8 cellular contexts compared by ENCODE assay signal in the genomic region with DNA sequence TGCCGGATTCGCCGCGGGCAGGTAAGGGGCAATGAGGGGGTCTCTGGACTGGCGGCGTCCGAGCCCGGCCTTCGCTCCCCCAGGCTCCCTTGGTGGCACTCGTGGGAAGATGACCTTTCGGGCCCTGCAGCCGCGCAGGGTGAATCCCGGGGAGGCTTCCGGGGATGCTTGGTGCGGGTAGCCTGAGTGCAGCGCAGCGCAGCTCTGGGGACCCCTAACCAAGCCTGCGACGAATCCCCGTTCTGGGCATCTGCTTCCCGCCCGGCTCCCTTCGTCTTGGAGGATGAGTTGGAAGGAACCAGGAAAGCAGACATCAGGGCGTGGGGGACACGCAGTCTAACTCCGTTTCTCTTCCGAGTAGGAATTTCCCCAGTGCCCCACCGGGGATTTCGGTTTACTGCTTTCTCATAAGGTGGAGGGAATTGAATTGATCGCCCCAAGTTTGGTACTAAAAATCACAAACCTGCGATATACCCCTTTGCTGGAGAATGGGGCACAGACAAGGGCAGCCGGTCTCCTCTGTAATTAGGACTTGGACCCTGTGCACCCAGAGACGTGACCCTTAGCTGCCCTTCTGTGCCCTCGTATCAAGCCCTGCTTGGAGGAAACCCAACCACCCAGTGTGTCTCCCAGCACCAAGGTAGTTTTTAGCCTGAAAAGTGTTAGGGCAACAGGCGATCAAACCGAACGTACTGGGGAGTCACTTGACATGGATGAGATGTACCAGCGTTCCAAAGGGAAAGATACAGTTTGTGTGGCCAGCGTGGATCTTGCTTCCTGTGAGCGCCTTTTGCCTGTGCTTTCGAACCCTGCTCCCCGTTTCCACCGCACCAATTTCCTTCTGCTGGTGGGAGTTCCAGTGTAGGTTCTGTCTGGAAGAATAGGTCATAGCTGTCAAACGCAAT. TPM values are rescaled to one million over a fixed set of nuclear protein-coding genes. Genes with fewer than 3 reads are reported as not detected.
DNase-seq lines count a peak whose midpoint lies in the region; ATAC-seq and TF ChIP-seq lines count a peak whose summit lies in the region.

No MANE protein-coding gene starts in this region.

- TF ChIP-seq POLR2A in heart left ventricle (IDR thresholded peaks at IDR 0.05): no peak

- H3K27me3 ChIP-seq in MM.1S (replicated peaks; ENCODE audit: insufficient read depth, low read length) (no peaks in the 10 kb centered on the region), heart left ventricle (peaks cover 5 to 70% (median 18%) of the 10 kb centered on the region in 9 donors)

- H2AFZ ChIP-seq in MM.1S (ENCODE audit: low read length): peak overlapping the region; percentile 77

- H3K9me3 ChIP-seq in MM.1S (replicated peaks; ENCODE audit: insufficient read depth, low read length) (no peaks in the 10 kb centered on the region), heart left ventricle (no peaks in the 10 kb centered on the region)

- no peaks in the 10 kb centered on the region for H3K9me2 ChIP-seq in MM.1S (replicated peaks; ENCODE audit: insufficient read depth, low read length)

- no peaks in the 10 kb centered on the region for H4K20me1 ChIP-seq in MM.1S (ENCODE audit: insufficient read depth, low read length)

- ATAC-seq in Right ventricle myocardium superior (ENCODE audit: poor library complexity) (peak; percentile 28), heart left ventricle (peak in 1 of 4 donors; percentile 12), GM19328 (IDR thresholded peaks at IDR 0.05; ENCODE audit: unreplicated experiment) (no peak)

- H3K4me1 ChIP-seq in MM.1S (ENCODE audit: low read length) (no peaks in the 10 kb centered on the region), heart left ventricle (peaks cover 0 to 20% (median 12%) of the 10 kb centered on the region in 12 donors)

- H3K4me2 ChIP-seq in MM.1S (ENCODE audit: low read depth, low read length): peak overlapping the region; percentile 68; the same call in 1 of the 2 replicates

- no peak overlapping the region for H3K9ac ChIP-seq in MM.1S (ENCODE audit: low read length)

- no peaks in the 10 kb centered on the region for H3K36me3 ChIP-seq in MM.1S (replicated peaks; ENCODE audit: insufficient read depth, low read length)
- no peaks in the 10 kb centered on the region for H3K36me3 ChIP-seq in heart left ventricle

- WGBS in heart left ventricle, 4 donors: 18 to 51% (median 25%) methylated on average over 18 to 45 of the region's 45 CpGs

- peak overlapping the region; percentile 64 for H3K4me3 ChIP-seq in MM.1S (ENCODE audit: low read length)
- peak overlapping the region; percentile 30 to 64 (median 51) for H3K4me3 ChIP-seq in heart left ventricle
- peak overlapping the region; percentile 64 for H3K4me3 ChIP-seq in retinal pigment epithelial cell (ENCODE audit: low read length)

- H3F3A ChIP-seq in MM.1S (ENCODE audit: insufficient read depth, low read length): no peaks in the 10 kb centered on the region; the same call in 1 of the 2 replicates

- no peaks in the 10 kb centered on the region for H3K79me2 ChIP-seq in MM.1S (ENCODE audit: low read length)

- H3K27ac ChIP-seq in MM.1S (ENCODE audit: low read length) (no peak overlapping the region), heart left ventricle (no peak overlapping the region)

- TF ChIP-seq CTCF in MM.1S (IDR thresholded peaks at IDR 0.05; ENCODE audit: low read length) (no peak), heart left ventricle (IDR thresholded peaks at IDR 0.05) (no peak), retinal pigment epithelial cell (conservative IDR thresholded peaks at IDR 0.05; ENCODE audit: low read depth, low read length) (no peak)

- intact Hi-C loops in Right ventricle myocardium superior (cut with DNase I) (no loop called here), cardiac septum (cut with DNase I) (no loop called here), heart left ventricle (cut with DNase I) (loop anchor here in 1 of 10 donors (5.0 kb wide), 1 partner anchor 323 kb away; no protein-coding TSS in a partner anchor)

- no peak for DNase-seq in Right ventricle myocardium superior
- no peak for DNase-seq in cardiac septum (ENCODE audit: low spot score)
- DNase-seq in MM.1S: no peak
- peak in 2 of 5 donors; percentile 25 to 59 for DNase-seq in heart left ventricle
- no peak for DNase-seq in retinal pigment epithelial cell (ENCODE audit: low read depth)
- no peak for DNase-seq in RPMI8226
- no peak for DNase-seq in SIG-M5 treated with dmso at 0.1 percent for 504 hours (lab: John Stamatoyannopoulos, UW; ENCODE audit: unreplicated experiment)

RNA-seq across cellular contexts. Expression of a gene that starts 1.0 kb away (rescaled TPM):
- total RNA-seq in Right ventricle myocardium superior: 1.4 TPM
- total RNA-seq in cardiac septum: 0.86 TPM
- total RNA-seq in heart left ventricle: 1 to 10 TPM in 3 of 9 donors, under 1 TPM in 6; 0.14 to 2.9 (median 0.91) TPM
- polyA plus RNA-seq in heart left ventricle: under 1 TPM in 1 of 2 donors, not detected in 1; 0.34 TPM

RNA-seq across cellular contexts. Expression of a gene that starts 52.0 kb away (rescaled TPM):
- total RNA-seq in Right ventricle myocardium superior: 1.0 TPM
- total RNA-seq in cardiac septum: 0.65 TPM
- total RNA-seq in heart left ventricle: 1 to 10 TPM in 5 of 9 donors, under 1 TPM in 4; 0.67 to 2.4 (median 1.1) TPM
- polyA plus RNA-seq in heart left ventricle: 1 to 10 TPM in 1 of 2 donors, under 1 TPM in 1; 0.22 to 1.9 TPM
